Comparison of ENCODE assay signal across 7 cellular contexts in genomic region chr19:12983091-12983490, GRCh38. TPM values are rescaled to one million over a fixed set of nuclear protein-coding genes. Genes with fewer than 3 reads are reported as not detected.
DNase-seq lines count a peak whose midpoint lies in the region; ATAC-seq and TF ChIP-seq lines count a peak whose summit lies in the region.
"Had no signal": no experiment of that assay in that cellular context is flagged by ENCODE, and none has a peak within 500 bp of the region (broad histone marks: within the 10 kb centered on the region; RNA-seq: fewer than 3 reads in every experiment).

No MANE protein-coding gene starts in this region.

- H3K27me3 ChIP-seq in heart left ventricle (peaks cover 0 to 5% (median 0%) of the 10 kb centered on the region in 9 donors), right atrium auricular region (no peaks in the 10 kb centered on the region), upper lobe of left lung (no peaks in the 10 kb centered on the region)
- H3K27me3 ChIP-seq: gastroesophageal sphincter had no signal

- peak overlapping the region in 10 of 12 donors; percentile 26 to 50 (median 42) for H3K4me3 ChIP-seq in heart left ventricle
- H3K4me3 ChIP-seq in right atrium auricular region: peak overlapping the region in 1 of 2 donors; percentile 33
- H3K4me3 ChIP-seq in fibroblast of the aortic adventitia (ENCODE audit: low read depth, low read length): peak overlapping the region; percentile 53
- H3K4me3 ChIP-seq in upper lobe of left lung: peak overlapping the region in 3 of 4 donors; percentile 22 to 35 (median 34)

- POLR2A ChIA-PET in HEK293T (lab: Yijun Ruan, JAX): interaction anchor here (1.0 kb wide), 1 partner anchor 78 kb away, joined by 4 read pairs; no protein-coding TSS in a partner anchor

- H3K27ac ChIP-seq in heart left ventricle (peak overlapping the region in 1 of 12 donors; percentile 47), right atrium auricular region (peak overlapping the region in 1 of 2 donors; percentile 43), upper lobe of left lung (no peak overlapping the region)

- CTCF ChIA-PET in HEK293T (lab: Yijun Ruan, JAX): interaction anchor here (0.7 to 2.1 kb wide), 5 partner anchors 46 to 1164 kb away, joined by 3 to 11 read pairs (median 4); no protein-coding TSS in a partner anchor

- TF ChIP-seq EP300 in upper lobe of left lung (IDR thresholded peaks at IDR 0.05): no peak

- H3K9me3 ChIP-seq in heart left ventricle (no peaks in the 10 kb centered on the region), right atrium auricular region (no peaks in the 10 kb centered on the region), upper lobe of left lung (no peaks in the 10 kb centered on the region)
- H3K9me3 ChIP-seq: gastroesophageal sphincter had no signal

- DNase-seq in heart left ventricle (no peak), right atrium auricular region (ENCODE audit: low spot score) (no peak), fibroblast of the aortic adventitia (ENCODE audit: low read depth) (no peak), upper lobe of left lung (no peak), T-helper 9 cell (no peak), HEK293T (ENCODE audit: extremely low spot score) (no peak)

- intact Hi-C loops in heart left ventricle (cut with DNase I): loop anchor here in 8 of 10 donors (1.0 to 10.0 kb wide), 6 partner anchors 49 to 113 kb away; no protein-coding TSS in a partner anchor

- H3K4me1 ChIP-seq in heart left ventricle (peaks cover 0 to 28% (median 15%) of the 10 kb centered on the region in 12 donors), right atrium auricular region (peaks cover 0 to 20% of the 10 kb centered on the region in 2 donors), upper lobe of left lung (peaks cover 13 to 23% (median 19%) of the 10 kb centered on the region in 4 donors)

- H3K36me3 ChIP-seq in heart left ventricle (no peaks in the 10 kb centered on the region), right atrium auricular region (no peaks in the 10 kb centered on the region), upper lobe of left lung (no peaks in the 10 kb centered on the region)
- H3K36me3 ChIP-seq: gastroesophageal sphincter had no signal

- TF ChIP-seq CTCF in heart left ventricle (IDR thresholded peaks at IDR 0.05) (no peak), right atrium auricular region (IDR thresholded peaks at IDR 0.05) (no peak), fibroblast of the aortic adventitia (IDR thresholded peaks at IDR 0.05; ENCODE audit: insufficient read depth, low read length) (no peak), upper lobe of left lung (IDR thresholded peaks at IDR 0.05) (no peak)

- no peak for TF ChIP-seq POLR2A in heart left ventricle (IDR thresholded peaks at IDR 0.05)
- TF ChIP-seq POLR2A in upper lobe of left lung (IDR thresholded peaks at IDR 0.05): no peak

- ATAC-seq in heart left ventricle (no peak), upper lobe of left lung (ENCODE audit: low FRiP score in 2 of 2) (no peak)

- 55 to 64% (median 61%) methylated on average over 10 of the region's 10 CpGs for WGBS in heart left ventricle, 4 donors
- WGBS in upper lobe of left lung, 2 donors: 57 to 58% methylated on average over 10 of the region's 10 CpGs

TF ChIP-seq in HEK293T, 16 proteins besides CTCF, POLR2A, EP300 and RAD21:
- TF ChIP-seq FOXM1 (IDR thresholded peaks at IDR 0.05; ENCODE audit: borderline replicate concordance): no peak
- no peak for TF ChIP-seq PKNOX1 (IDR thresholded peaks at IDR 0.05)
- no peak for TF ChIP-seq L3MBTL2 (conservative IDR thresholded peaks at IDR 0.05)
- TF ChIP-seq FOXA1 (IDR thresholded peaks at IDR 0.05): no peak
- TF ChIP-seq ARNT (IDR thresholded peaks at IDR 0.05): no peak
- no peak for TF ChIP-seq SUZ12 (IDR thresholded peaks at IDR 0.05)
- TF ChIP-seq LEF1 (IDR thresholded peaks at IDR 0.05; ENCODE audit: borderline replicate concordance): no peak
- TF ChIP-seq NFRKB (IDR thresholded peaks at IDR 0.05): no peak
- no peak for TF ChIP-seq FOXK2 (IDR thresholded peaks at IDR 0.05)
- no peak for TF ChIP-seq SP1 (IDR thresholded peaks at IDR 0.05)
- no peak for TF ChIP-seq CTBP1 (IDR thresholded peaks at IDR 0.05; ENCODE audit: borderline replicate concordance)
- TF ChIP-seq HDGF (IDR thresholded peaks at IDR 0.05; ENCODE audit: borderline replicate concordance): no peak
- TF ChIP-seq ZNF384 (IDR thresholded peaks at IDR 0.05): no peak
- no peak for TF ChIP-seq TARDBP (IDR thresholded peaks at IDR 0.05)
- TF ChIP-seq BHLHE40 (IDR thresholded peaks at IDR 0.05; ENCODE audit: borderline replicate concordance): no peak
- no peak for TF ChIP-seq ELF4 (IDR thresholded peaks at IDR 0.05)

RNA-seq across cellular contexts. Expression of gene NFIX, which starts 12.2 kb away (rescaled TPM):
- 100 to 1,000 TPM in 8 of 9 donors, 10 to 100 TPM in 1; 81.4 to 147 (median 122) TPM for total RNA-seq in heart left ventricle
- polyA plus RNA-seq in heart left ventricle: 10 to 100 TPM; 42.1 to 55.2 TPM
- 10 to 100 TPM; 56.5 to 69.8 TPM for total RNA-seq in right atrium auricular region
- 68.0 and 160 TPM in 2 replicates for total RNA-seq in fibroblast of the aortic adventitia (ENCODE audit: low replicate concordance)
- 100 to 1,000 TPM in 3 of 6 donors, 10 to 100 TPM in 3; 64.0 to 188 (median 107) TPM for total RNA-seq in upper lobe of left lung

RNA-seq across cellular contexts. Expression of gene DAND5, which starts 13.7 kb away (rescaled TPM):
- 10 to 100 TPM in 4 of 9 donors, 1 to 10 TPM in 5; 2.9 to 13.6 (median 9.0) TPM for total RNA-seq in heart left ventricle
- 1 to 10 TPM; 1.4 to 4.7 TPM for polyA plus RNA-seq in heart left ventricle
- total RNA-seq in right atrium auricular region: 10 to 100 TPM in 1 of 2 donors, 1 to 10 TPM in 1; 2.9 to 10.7 TPM
- 0.18 TPM in 1 of 2 replicates, not detected in the other for total RNA-seq in fibroblast of the aortic adventitia (ENCODE audit: low replicate concordance)
- total RNA-seq in upper lobe of left lung: not detected

RNA-seq across cellular contexts. Expression of gene GADD45GIP1, which starts 26.1 kb away (rescaled TPM):
- 10 to 100 TPM; 17.2 to 63.6 (median 27.2) TPM for total RNA-seq in heart left ventricle
- 100 to 1,000 TPM in 1 of 2 donors, 10 to 100 TPM in 1; 64.9 to 119 TPM for polyA plus RNA-seq in heart left ventricle
- total RNA-seq in right atrium auricular region: 10 to 100 TPM; 48.5 to 58.7 TPM
- 23.0 and 38.8 TPM in 2 replicates for total RNA-seq in fibroblast of the aortic adventitia (ENCODE audit: low replicate concordance)
- total RNA-seq in upper lobe of left lung: 10 to 100 TPM; 15.3 to 43.8 (median 26.6) TPM

RNA-seq across cellular contexts. Expression of gene RAD23A, which starts 37.4 kb away (rescaled TPM):
- 100 to 1,000 TPM; 130 to 272 (median 161) TPM for total RNA-seq in heart left ventricle
- 100 to 1,000 TPM; 186 to 212 TPM for polyA plus RNA-seq in heart left ventricle
- 100 to 1,000 TPM; 178 to 185 TPM for total RNA-seq in right atrium auricular region
- total RNA-seq in fibroblast of the aortic adventitia (ENCODE audit: low replicate concordance): 76.8 and 101 TPM in 2 replicates
- total RNA-seq in upper lobe of left lung: 100 to 1,000 TPM in 3 of 6 donors, 10 to 100 TPM in 3; 69.1 to 115 (median 98.8) TPM

RNA-seq across cellular contexts. Expression of gene CALR, which starts 44.7 kb away (rescaled TPM):
- total RNA-seq in heart left ventricle (100 to 1,000 TPM; 231 to 816 (median 380) TPM), right atrium auricular region (100 to 1,000 TPM; 285 to 289 TPM), fibroblast of the aortic adventitia (ENCODE audit: low replicate concordance) (1,776 and 3,314 TPM in 2 replicates), upper lobe of left lung (1,000 to 10,000 TPM in 1 of 6 donors, 100 to 1,000 TPM in 5; 171 to 1,351 (median 423) TPM)
- 100 to 1,000 TPM; 227 to 771 TPM for polyA plus RNA-seq in heart left ventricle
